ENCODE assay signal across 23 cellular contexts in the genomic region with DNA sequence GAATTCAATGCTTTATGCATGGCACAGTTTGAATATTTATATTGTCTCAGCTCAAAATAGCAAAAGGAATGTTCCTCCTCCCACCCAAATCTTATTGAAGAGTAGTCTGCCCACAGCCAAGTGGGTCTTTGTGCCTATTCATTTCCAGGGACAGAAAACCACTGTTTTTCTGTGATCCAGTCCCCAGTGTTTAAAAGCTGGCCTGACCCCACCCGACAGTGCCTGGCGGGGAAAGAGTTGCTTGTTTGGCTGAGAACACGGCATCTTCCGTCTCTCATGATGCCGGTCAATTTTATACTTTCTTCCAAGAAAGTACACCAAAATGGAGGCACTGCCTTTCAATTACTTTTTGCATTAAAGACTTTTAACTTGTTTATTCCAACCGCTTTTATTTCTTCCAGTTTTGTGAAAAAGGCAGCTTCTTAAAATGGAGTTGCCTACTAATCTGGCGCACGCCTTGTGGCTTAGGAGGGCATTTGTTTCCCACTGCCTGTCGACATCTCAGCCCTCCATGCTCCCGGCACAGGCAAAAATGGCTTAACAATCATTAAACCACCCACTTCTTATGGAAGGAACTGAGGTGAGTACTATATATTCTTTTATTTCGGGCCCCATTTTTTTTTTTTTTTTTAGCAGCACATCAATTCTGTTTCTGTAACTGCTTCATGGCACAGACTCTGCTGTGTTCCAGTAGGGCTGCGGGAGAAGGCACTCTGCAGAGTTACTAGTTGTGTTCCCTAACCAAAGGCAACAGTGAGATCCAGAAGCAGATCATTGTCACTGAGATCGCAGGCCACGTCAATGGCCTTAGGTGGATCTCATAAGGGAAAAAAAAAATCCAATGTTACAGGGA. TPM values are rescaled to one million over a fixed set of nuclear protein-coding genes. Genes with fewer than 3 reads are reported as not detected.
DNase-seq lines count a peak whose midpoint lies in the region; ATAC-seq and TF ChIP-seq lines count a peak whose summit lies in the region.
"Had no signal": no experiment of that assay in that cellular context is flagged by ENCODE, and none has a peak within 500 bp of the region (broad histone marks: within the 10 kb centered on the region; RNA-seq: fewer than 3 reads in every experiment).

No MANE protein-coding gene starts in this region.

- intact Hi-C loops in head of caudate nucleus (cut with DNase I): loop anchor here (5.0 kb wide), 2 partner anchors 65 to 115 kb away; a partner anchor contains a TSS
- intact Hi-C loops in psoas muscle (cut with DNase I): no loop called here

- H3K9me3 ChIP-seq in adipocyte (ENCODE audit: control insufficient read depth, low read length): no peaks in the 10 kb centered on the region
- H3K9me3 ChIP-seq in psoas muscle: no peaks in the 10 kb centered on the region
- H3K9me3 ChIP-seq: BLaER1 treated with 17β-estradiol and CSF1 and Interleukin-3, amounts not matched to agents 10 nM and 100 nM; body of pancreas had no signal

- peaks cover 12% of the 10 kb centered on the region for H3K36me3 Mint-ChIP-seq in stimulated activated memory B cell treated with anti-CD40 and anti-IgM and Interleukin-4, amounts not matched to agents 10 μg/mL and 1 μg/mL and 100 μg/mL, for 72 hours
- H3K36me3 Mint-ChIP-seq: activated CD8-positive, alpha-beta memory T cell treated with anti-CD3 and anti-CD28 coated beads, Interleukin-2, amount 10 ng/mL, durations not matched to agents 7 days and 5 days had no signal

- H3K27me3 Mint-ChIP-seq in stimulated activated memory B cell treated with anti-CD40 and anti-IgM and Interleukin-4, amounts not matched to agents 10 μg/mL and 1 μg/mL and 100 μg/mL, for 72 hours: no peaks in the 10 kb centered on the region

- no peak for ATAC-seq in psoas muscle
- ATAC-seq in stimulated activated memory B cell treated with anti-CD40 and anti-IgM and Interleukin-4, amounts not matched to agents 10 μg/mL and 1 μg/mL and 100 μg/mL, for 72 hours: no peak
- no peak for ATAC-seq in HG03378 (IDR thresholded peaks at IDR 0.05; ENCODE audit: unreplicated experiment)
- ATAC-seq: activated CD8-positive, alpha-beta memory T cell treated with anti-CD3 and anti-CD28 coated beads, Interleukin-2, amount 10 ng/mL, durations not matched to agents 7 days and 5 days; body of pancreas had no signal

- H3K79me2 ChIP-seq in ACC112 (ENCODE audit: control insufficient read depth, insufficient read depth, low read length, unreplicated experiment): no peaks in the 10 kb centered on the region
- H3K79me2 ChIP-seq: hepatocyte had no signal

- DNase-seq in adipocyte (ENCODE audit: low read depth) (no peak), head of caudate nucleus (peak in 40 of 42 donors; percentile 39 to 86 (median 71)), psoas muscle (no peak), GM20000 (ENCODE audit: low spot score) (no peak), NCI-H446 treated with DMSO at 0.1 percent for 48 hours (lab: John Stamatoyannopoulos, UW) (no peak)
- DNase-seq: activated CD4-positive, alpha-beta T cell treated with anti-CD3 and anti-CD28 coated beads for 48 hours; activated CD8-positive, alpha-beta memory T cell treated with anti-CD3 and anti-CD28 coated beads, Interleukin-2, amount 10 ng/mL, durations not matched to agents 7 days and 5 days; body of pancreas; islet precursor cell; mammary epithelial cell; MM.1S; NCI-H1694 treated with DMSO at 0.1 percent for 48 hours; NCI-H69; SHP77; stimulated activated CD4-positive, alpha-beta T cell treated with anti-CD3 and anti-CD28 coated beads, Interleukin-4, amount 100 ng/mL, for 24 hours had no signal

- no peaks in the 10 kb centered on the region for H3K9me3 Mint-ChIP-seq in stimulated activated memory B cell treated with anti-CD40 and anti-IgM and Interleukin-4, amounts not matched to agents 10 μg/mL and 1 μg/mL and 100 μg/mL, for 72 hours
- H3K9me3 Mint-ChIP-seq: activated naive CD4-positive, alpha-beta T cell treated with anti-CD3 and anti-CD28 coated beads, Interleukin-2, amount 50 U/mL, for 24 hours; activated T-helper 1 cell treated with anti-CD3 and anti-CD28 coated beads, Interleukin-12 subunit alpha, Interleukin-12 subunit beta, Interleukin-2, Interleukin-4 antibody, amounts not matched to agents 30 ng/mL and 10 ng/mL and 1 ng/mL, durations not matched to agents 14 hours and 24 hours and 36 hours; dendritic cell treated with granulocyte-macrophage colony-stimulating factor and Interleukin-4, amounts not matched to agents 40 ng/mL and 50 ng/mL, for 4 days had no signal

- whole genome bisulfite sequencing in psoas muscle, 3 donors: 88 to 92% (median 92%) methylated on average over 14 of the region's 14 CpGs

- H3K9ac ChIP-seq in adipocyte (ENCODE audit: low read length): peak overlapping the region; percentile 64
- H3K9ac ChIP-seq: BLaER1 treated with 17β-estradiol and CSF1 and Interleukin-3, amounts not matched to agents 10 nM and 100 nM had no signal

- TF ChIP-seq CTCF in psoas muscle (IDR thresholded peaks at IDR 0.05) (no peak), GM20000 (IDR thresholded peaks at IDR 0.05; ENCODE audit: extremely low read depth, missing control alignments) (no peak)

- no peak overlapping the region for H3K27ac Mint-ChIP-seq in stimulated activated memory B cell treated with anti-CD40 and anti-IgM and Interleukin-4, amounts not matched to agents 10 μg/mL and 1 μg/mL and 100 μg/mL, for 72 hours
- H3K27ac Mint-ChIP-seq: activated CD8-positive, alpha-beta memory T cell treated with anti-CD3 and anti-CD28 coated beads, Interleukin-2, amount 10 ng/mL, durations not matched to agents 7 days and 5 days; activated naive CD4-positive, alpha-beta T cell treated with anti-CD3 and anti-CD28 coated beads, Interleukin-2, amount 50 U/mL, for 24 hours; activated T-helper 1 cell treated with anti-CD3 and anti-CD28 coated beads, Interleukin-12 subunit alpha, Interleukin-12 subunit beta, Interleukin-2, Interleukin-4 antibody, amounts not matched to agents 30 ng/mL and 10 ng/mL and 1 ng/mL, durations not matched to agents 14 hours and 24 hours and 36 hours; dendritic cell treated with granulocyte-macrophage colony-stimulating factor and Interleukin-4, amounts not matched to agents 40 ng/mL and 50 ng/mL, for 4 days had no signal

- no peak overlapping the region for H2AFZ ChIP-seq in ACC112 (ENCODE audit: low read length, unreplicated experiment)
- H2AFZ ChIP-seq: hepatocyte had no signal

- H3K27me3 ChIP-seq in ACC112 (ENCODE audit: insufficient read depth, low read length) (no peaks in the 10 kb centered on the region), adipocyte (replicated peaks; ENCODE audit: control insufficient read depth, insufficient read depth, low read length) (no peaks in the 10 kb centered on the region), psoas muscle (ENCODE audit: insufficient read depth in 3 of 3, low read length in 2 of 3) (no peaks in the 10 kb centered on the region)
- H3K27me3 ChIP-seq: BLaER1 treated with 17β-estradiol and CSF1 and Interleukin-3, amounts not matched to agents 10 nM and 100 nM; body of pancreas; hepatocyte had no signal

- H3K4me3 ChIP-seq in ACC112 (ENCODE audit: low read depth, low read length) (no peak overlapping the region), adipocyte (ENCODE audit: low read length) (peak overlapping the region; percentile 34), psoas muscle (no peak overlapping the region)
- H3K4me3 ChIP-seq: BLaER1 treated with 17β-estradiol and CSF1 and Interleukin-3, amounts not matched to agents 10 nM and 100 nM; body of pancreas; hepatocyte had no signal

- H3K4me3 Mint-ChIP-seq in stimulated activated memory B cell treated with anti-CD40 and anti-IgM and Interleukin-4, amounts not matched to agents 10 μg/mL and 1 μg/mL and 100 μg/mL, for 72 hours: no peak overlapping the region
- H3K4me3 Mint-ChIP-seq: activated CD8-positive, alpha-beta memory T cell treated with anti-CD3 and anti-CD28 coated beads, Interleukin-2, amount 10 ng/mL, durations not matched to agents 7 days and 5 days; activated naive CD4-positive, alpha-beta T cell treated with anti-CD3 and anti-CD28 coated beads, Interleukin-2, amount 50 U/mL, for 24 hours; activated T-helper 1 cell treated with anti-CD3 and anti-CD28 coated beads, Interleukin-12 subunit alpha, Interleukin-12 subunit beta, Interleukin-2, Interleukin-4 antibody, amounts not matched to agents 30 ng/mL and 10 ng/mL and 1 ng/mL, durations not matched to agents 14 hours and 24 hours and 36 hours; dendritic cell treated with granulocyte-macrophage colony-stimulating factor and Interleukin-4, amounts not matched to agents 40 ng/mL and 50 ng/mL, for 4 days had no signal

- peak overlapping the region; percentile 4; the same call in 1 of the 2 replicates for H3K27ac ChIP-seq in ACC112 (ENCODE audit: low read depth, low read length)
- H3K27ac ChIP-seq in psoas muscle: peak overlapping the region; percentile 33
- H3K27ac ChIP-seq: BLaER1 treated with 17β-estradiol and CSF1 and Interleukin-3, amounts not matched to agents 10 nM and 100 nM; body of pancreas; hepatocyte had no signal

- no peaks in the 10 kb centered on the region for H3K36me3 ChIP-seq in ACC112 (ENCODE audit: insufficient read depth, low read length)
- H3K36me3 ChIP-seq in adipocyte (ENCODE audit: control insufficient read depth, insufficient read depth, low read length, severe bottlenecking): peaks cover 17% of the 10 kb centered on the region
- H3K36me3 ChIP-seq in psoas muscle (ENCODE audit: insufficient read depth in 1 of 2, low read depth in 1 of 2): no peaks in the 10 kb centered on the region
- H3K36me3 ChIP-seq: BLaER1 treated with 17β-estradiol and CSF1 and Interleukin-3, amounts not matched to agents 10 nM and 100 nM had no signal

- H3K4me1 Mint-ChIP-seq in stimulated activated memory B cell treated with anti-CD40 and anti-IgM and Interleukin-4, amounts not matched to agents 10 μg/mL and 1 μg/mL and 100 μg/mL, for 72 hours: no peaks in the 10 kb centered on the region
- H3K4me1 Mint-ChIP-seq: activated CD8-positive, alpha-beta memory T cell treated with anti-CD3 and anti-CD28 coated beads, Interleukin-2, amount 10 ng/mL, durations not matched to agents 7 days and 5 days; activated naive CD4-positive, alpha-beta T cell treated with anti-CD3 and anti-CD28 coated beads, Interleukin-2, amount 50 U/mL, for 24 hours had no signal

- peaks cover 14% of the 10 kb centered on the region for H3K4me1 ChIP-seq in ACC112 (ENCODE audit: control insufficient read depth, insufficient read depth, low read length, unreplicated experiment)
- H3K4me1 ChIP-seq in adipocyte (ENCODE audit: control insufficient read depth, insufficient read depth, low read length): peaks cover 52% of the 10 kb centered on the region
- no peaks in the 10 kb centered on the region for H3K4me1 ChIP-seq in psoas muscle
- H3K4me1 ChIP-seq: body of pancreas had no signal

RNA-seq across cellular contexts. Expression of a gene that starts 52.2 kb away (rescaled TPM):
- 10 to 100 TPM in 2 of 4 donors, 1 to 10 TPM in 2; 6.4 to 14.4 (median 10.0) TPM for total RNA-seq in psoas muscle
- polyA plus RNA-seq in psoas muscle: 10 to 100 TPM in 1 of 3 donors, 1 to 10 TPM in 2; 8.7 to 13.6 (median 9.3) TPM

Comparison
In these comparisons a context has a peak if more than half of its experiments do, and no peak if none do; other contexts are left out.
1. DNase-seq: peak in head of caudate nucleus (40 of 42); none in adipocyte (single experiment), psoas muscle (0 of 2), GM20000 (single experiment) and NCI-H446 treated with DMSO at 0.1 percent for 48 hours (single experiment).